ENCODE assay signal across 13 cellular contexts in genomic region chr13:72384879-72385278, GRCh38.
DNase-seq lines count a peak whose midpoint lies in the region; ATAC-seq and TF ChIP-seq lines count a peak whose summit lies in the region.
"Had no signal": no experiment of that assay in that cellular context is flagged by ENCODE, and none has a peak within 500 bp of the region (broad histone marks: within the 10 kb centered on the region; RNA-seq: fewer than 3 reads in every experiment).

No MANE protein-coding gene starts in this region.

- H3K27me3 ChIP-seq in HCT116 (ENCODE audit: insufficient read depth, low read length), result no peaks in the 10 kb centered on the region
- H3K27me3 ChIP-seq: sigmoid colon had no signal

- H3K4me2 ChIP-seq in HCT116 (ENCODE audit: low read length), result no peak overlapping the region

- DNase-seq in HCT116 (ENCODE audit: low read depth, low spot score) (no peak), RKO (ENCODE audit: low spot score) (peak; percentile 11), fibroblast of gingiva (ENCODE audit: low read depth) (peak; percentile 54), skeletal muscle cell (ENCODE audit: low read depth) (peak; percentile 14), NCI-H2171 treated with DMSO at 0.1 percent for 48 hours (lab: John Stamatoyannopoulos, UW) (no peak), SHP77 treated with DMSO at 0.1 percent for 48 hours (lab: John Stamatoyannopoulos, UW) (no peak)
- DNase-seq: activated CD4-positive, alpha-beta T cell treated with anti-CD3 and anti-CD28 coated beads for 48 hours; Calu3; islet precursor cell; naive B cell; sigmoid colon; T-helper 17 cell had no signal

- H2AFZ ChIP-seq in HCT116 (ENCODE audit: low read depth, low read length, poor library complexity, severe bottlenecking), result no peak overlapping the region

- H3K9me2 ChIP-seq in HCT116 (ENCODE audit: insufficient read depth), result no peaks in the 10 kb centered on the region

- intact Hi-C loops in HCT116 (cut with micrococcal nuclease), result no loop called here

- RAD21 ChIA-PET in HCT116 (lab: Charles Lee; ENCODE audit: low non-redundant PET in 1 of 2, low total read pairs in 2 of 2, uncharacterized antibody in 2 of 2, unreplicated experiment in 2 of 2), result no interaction called here

- POLR2A ChIA-PET in HCT116 (lab: Charles Lee), result no interaction called here

- H3K79me2 ChIP-seq in HCT116 (ENCODE audit: insufficient read depth, low read length), result no peaks in the 10 kb centered on the region

- no peak for TF ChIP-seq CTCF in HCT116 (IDR thresholded peaks at IDR 0.05 in 2 of 3, conservative IDR thresholded peaks at IDR 0.05 in 1 of 3; ENCODE audit: borderline replicate concordance in 1 of 3, insufficient read depth in 1 of 3, low read depth in 2 of 3, low read length in 2 of 3)

- CTCF ChIA-PET in HCT116 (lab: Charles Lee), result no interaction called here

- peaks cover 0 to 6% of the 10 kb centered on the region in 2 experiments; a peak in 1 of 4 replicates for H3K4me1 ChIP-seq in HCT116 (ENCODE audit: control insufficient read depth in 1 of 2, insufficient read depth in 2 of 2, low read length in 2 of 2)
- H3K4me1 ChIP-seq: sigmoid colon had no signal

- TF ChIP-seq RAD21 in HCT116 (IDR thresholded peaks at IDR 0.05; ENCODE audit: low read depth), result no peak

- ATAC-seq in HCT116 (no peak), GM18873 (IDR thresholded peaks at IDR 0.05; ENCODE audit: low FRiP score, unreplicated experiment) (no peak)
- ATAC-seq: T-helper 17 cell had no signal

- H3K4me3 ChIP-seq in HCT116 (replicated peaks in 1 of 2; ENCODE audit: low read depth in 1 of 2, low read length in 2 of 2) (no peak overlapping the region), skeletal muscle cell (ENCODE audit: low read depth, low read length) (no peak overlapping the region)
- H3K4me3 ChIP-seq: sigmoid colon had no signal

- H3K36me3 ChIP-seq in HCT116 (ENCODE audit: control insufficient read depth in 1 of 2, insufficient read depth in 2 of 2, low read length in 2 of 2), result no peaks in the 10 kb centered on the region
- H3K36me3 ChIP-seq: sigmoid colon had no signal

- BruUV-seq in HCT116 (replicated peaks; lab: Mats Ljungman, UMichigan), result no TSS peak

- no peak for TF ChIP-seq POLR2A in HCT116 (IDR thresholded peaks at IDR 0.05; ENCODE audit: borderline replicate concordance, extremely low read depth, insufficient read depth, insufficient read length)

- no peaks in the 10 kb centered on the region for H4K20me1 ChIP-seq in HCT116 (ENCODE audit: insufficient read depth)

- no peak overlapping the region for H3K9ac ChIP-seq in HCT116 (ENCODE audit: low read length)

- H3K9me3 ChIP-seq in HCT116 (ENCODE audit: control insufficient read depth in 1 of 2, insufficient read depth in 1 of 2, low read depth in 1 of 2, low read length in 2 of 2), result no peaks in the 10 kb centered on the region; a peak in 1 of 4 replicates
- H3K9me3 ChIP-seq: sigmoid colon had no signal

- no peak overlapping the region for H3K27ac ChIP-seq in HCT116 (ENCODE audit: low read depth, low read length)
- H3K27ac ChIP-seq: sigmoid colon had no signal

TF ChIP-seq in HCT116, 20 proteins besides CTCF, POLR2A, EP300 and RAD21:
- TF ChIP-seq YY1 (IDR thresholded peaks at IDR 0.05; ENCODE audit: extremely low read depth, insufficient replicate concordance, low read depth, low read length), result no peak
- no peak for TF ChIP-seq JUND (IDR thresholded peaks at IDR 0.05)
- no peak for TF ChIP-seq ELF1 (IDR thresholded peaks at IDR 0.05; ENCODE audit: borderline replicate concordance, low read depth)
- TF ChIP-seq EGR1 (IDR thresholded peaks at IDR 0.05; ENCODE audit: low read depth), result no peak
- TF ChIP-seq ZFX (IDR thresholded peaks at IDR 0.05), result no peak
- TF ChIP-seq FOSL1 (IDR thresholded peaks at IDR 0.05; ENCODE audit: low read depth), result no peak
- no peak for TF ChIP-seq SP1 (IDR thresholded peaks at IDR 0.05; ENCODE audit: low read depth)
- TF ChIP-seq CBX3 (IDR thresholded peaks at IDR 0.05; ENCODE audit: low read depth), result no peak
- TF ChIP-seq REST (IDR thresholded peaks at IDR 0.05; ENCODE audit: low read depth), result no peak
- no peak for TF ChIP-seq EZH2phosphoT487 (IDR thresholded peaks at IDR 0.05; ENCODE audit: borderline replicate concordance)
- TF ChIP-seq SRF (IDR thresholded peaks at IDR 0.05; ENCODE audit: low read depth), result no peak
- TF ChIP-seq CEBPB (IDR thresholded peaks at IDR 0.05; ENCODE audit: low read depth), result peak; percentile 80
- TF ChIP-seq ZBTB33 (IDR thresholded peaks at IDR 0.05; ENCODE audit: extremely low read depth, insufficient replicate concordance, low read length), result no peak
- no peak for TF ChIP-seq MAX (IDR thresholded peaks at IDR 0.05)
- peak; percentile 37 for TF ChIP-seq ATF3 (IDR thresholded peaks at IDR 0.05)
- no peak for TF ChIP-seq EZH2 (IDR thresholded peaks at IDR 0.05)

Comparison
In these comparisons a context has a peak if more than half of its experiments do, and no peak if none do; other contexts are left out.
1. DNase-seq: peak in RKO (single experiment), fibroblast of gingiva (single experiment) and skeletal muscle cell (single experiment); none in HCT116 (single experiment), NCI-H2171 treated with DMSO at 0.1 percent for 48 hours (single experiment) and SHP77 treated with DMSO at 0.1 percent for 48 hours (single experiment).